8 cellular contexts compared by ENCODE assay signal in genomic region chr10:110005716-110006115, GRCh38. TPM values are rescaled to one million over a fixed set of nuclear protein-coding genes. Genes with fewer than 3 reads are reported as not detected.
DNase-seq lines count a peak whose midpoint lies in the region; ATAC-seq and TF ChIP-seq lines count a peak whose summit lies in the region.

No MANE protein-coding gene starts in this region.

- TF ChIP-seq EP300 in upper lobe of left lung (IDR thresholded peaks at IDR 0.05) = no peak

- H3K4me3 ChIP-seq in A673 (ENCODE audit: low read depth, low read length, poor library complexity, severe bottlenecking) (peak overlapping the region; percentile 95), mammary epithelial cell (replicated peaks in 1 of 3; ENCODE audit: insufficient read depth in 1 of 3, low read depth in 2 of 3, low read length in 3 of 3) (peak overlapping the region in 2 of 3 experiments; percentile 2), right lobe of liver (peak overlapping the region in 2 of 3 donors; percentile 2 to 10), upper lobe of left lung (peak overlapping the region in 3 of 4 donors; percentile 74 to 92 (median 89))

- peaks cover 24% of the 10 kb centered on the region for H3K79me2 ChIP-seq in mammary epithelial cell (ENCODE audit: insufficient read depth, low read length)

- intact Hi-C loops in A673 (cut with micrococcal nuclease; ENCODE audit: unreplicated experiment) (loop anchor here (2.0 to 5.0 kb wide), 3 partner anchors 77 to 221 kb away; no protein-coding TSS in a partner anchor), mammary epithelial cell (cut with micrococcal nuclease) (loop anchor here (2.0 to 10.0 kb wide), 6 partner anchors 27 to 269 kb away; no protein-coding TSS in a partner anchor), right lobe of liver (cut with DNase I) (no loop called here)

- H2AFZ ChIP-seq in mammary epithelial cell (ENCODE audit: low read depth, low read length) = peak overlapping the region; percentile 61

- dilution Hi-C loops in mammary epithelial cell (cut with HindIII; ENCODE audit: low sequenced_read_pairs) = no loop called here

- H3K27me3 ChIP-seq in A673 (replicated peaks; ENCODE audit: insufficient read depth, low read depth, low read length, poor library complexity) (no peaks in the 10 kb centered on the region), mammary epithelial cell (ENCODE audit: insufficient read depth, low read length) (no peaks in the 10 kb centered on the region), right lobe of liver (no peaks in the 10 kb centered on the region), upper lobe of left lung (no peaks in the 10 kb centered on the region)

- POLR2A ChIA-PET in A673 (lab: Charles Lee; ENCODE audit: low non-redundant PET) = no interaction called here

- H3K9me3 ChIP-seq in A673 (ENCODE audit: low read depth, low read length, poor library complexity, severe bottlenecking) (no peaks in the 10 kb centered on the region), mammary epithelial cell (replicated peaks; ENCODE audit: insufficient read depth, low read length) (no peaks in the 10 kb centered on the region), right lobe of liver (no peaks in the 10 kb centered on the region), upper lobe of left lung (no peaks in the 10 kb centered on the region)

- H3K4me2 ChIP-seq in mammary epithelial cell (ENCODE audit: insufficient read depth, low read depth, low read length) = peak overlapping the region; percentile 94

- BruUV-seq in A673 (replicated peaks; lab: Mats Ljungman, UMichigan) (no TSS peak), mammary epithelial cell (replicated peaks; lab: Mats Ljungman, UMichigan) (no TSS peak)

- TF ChIP-seq POLR2A in right lobe of liver (IDR thresholded peaks at IDR 0.05) (no peak), upper lobe of left lung (IDR thresholded peaks at IDR 0.05) (peak in 1 of 4 donors; percentile 38)

- H3K27ac ChIP-seq in A673 (ENCODE audit: low read depth, low read length, poor library complexity, severe bottlenecking) = peak overlapping the region; percentile 6
- no peak overlapping the region for H3K27ac ChIP-seq in mammary epithelial cell (ENCODE audit: insufficient read depth, low read depth, low read length)
- no peak overlapping the region for H3K27ac ChIP-seq in right lobe of liver
- H3K27ac ChIP-seq in upper lobe of left lung = peak overlapping the region; percentile 6 to 96 (median 92)

- in situ Hi-C loops in mammary epithelial cell (cut with MboI; ENCODE audit: low sequenced_read_pairs in 2 of 2) = no loop called here

- ATAC-seq in right lobe of liver (no peak), upper lobe of left lung (ENCODE audit: low FRiP score in 2 of 2) (peak in 1 of 2 donors; percentile 20), GM19467 (IDR thresholded peaks at IDR 0.05; ENCODE audit: unreplicated experiment) (no peak), GM21528 (IDR thresholded peaks at IDR 0.05; ENCODE audit: low FRiP score, unreplicated experiment) (no peak), HG03460 (IDR thresholded peaks at IDR 0.05; ENCODE audit: unreplicated experiment) (no peak)

- TF ChIP-seq CTCF in A673 (conservative IDR thresholded peaks at IDR 0.05; ENCODE audit: low read depth, low read length) (no peak), mammary epithelial cell (conservative IDR thresholded peaks at IDR 0.05 in 1 of 2, IDR thresholded peaks at IDR 0.05 in 1 of 2; ENCODE audit: extremely low read depth in 1 of 2, insufficient read depth in 1 of 2, low read depth in 1 of 2, low read length in 2 of 2) (no peak), right lobe of liver (IDR thresholded peaks at IDR 0.05) (no peak), upper lobe of left lung (IDR thresholded peaks at IDR 0.05) (no peak)

- H3K4me1 ChIP-seq in A673 (ENCODE audit: insufficient read depth, low read length, poor library complexity, severe bottlenecking) (peaks cover 33% of the 10 kb centered on the region), mammary epithelial cell (ENCODE audit: insufficient read depth, low read length) (peaks cover 24% of the 10 kb centered on the region), right lobe of liver (peaks cover 0 to 18% (median 9%) of the 10 kb centered on the region in 4 donors), upper lobe of left lung (peaks cover 17 to 44% (median 26%) of the 10 kb centered on the region in 4 donors)

- CTCF ChIA-PET in A673 (lab: Charles Lee) (no interaction called here), mammary epithelial cell (lab: Charles Lee; ENCODE audit: low non-redundant PET) (no interaction called here)

- H3K36me3 ChIP-seq in A673 (ENCODE audit: insufficient read depth, low read length, poor library complexity, severe bottlenecking) = no peaks in the 10 kb centered on the region
- H3K36me3 ChIP-seq in mammary epithelial cell (ENCODE audit: insufficient read depth, low read length) = no peaks in the 10 kb centered on the region
- no peaks in the 10 kb centered on the region for H3K36me3 ChIP-seq in right lobe of liver
- no peaks in the 10 kb centered on the region for H3K36me3 ChIP-seq in upper lobe of left lung

- WGBS in mammary epithelial cell (ENCODE audit: low coverage, missing lambda C conversion rate) = 36% methylated on average over 4 of the region's 8 CpGs
- WGBS in right lobe of liver (ENCODE audit: insufficient coverage, low coverage, low lambda C conversion rate, missing lambda C conversion rate) = 4% methylated on average over 8 of the region's 8 CpGs
- WGBS in upper lobe of left lung, 2 donors = 51 to 57% methylated on average over 8 of the region's 8 CpGs

- no peaks in the 10 kb centered on the region for H4K20me1 ChIP-seq in mammary epithelial cell (ENCODE audit: insufficient read depth, low read length)

- no peak overlapping the region for H3K9ac ChIP-seq in mammary epithelial cell (ENCODE audit: insufficient read depth, low read length)

- peak; percentile 74 for DNase-seq in A673 (ENCODE audit: low spot score)
- peak; percentile 40 for DNase-seq in HT1080 (ENCODE audit: low read depth)
- DNase-seq in mammary epithelial cell = peak; percentile 22
- peak in 1 of 3 donors; percentile 31 for DNase-seq in right lobe of liver
- peak; percentile 40 to 86 for DNase-seq in upper lobe of left lung

RNA-seq across cellular contexts. Expression of gene ADD3, which starts 2.1 kb away (rescaled TPM):
- total RNA-seq in A673 (2021) = 80.5 and 82.9 TPM in 2 replicates
- total RNA-seq in HT1080 (2014; rRNA removed; shearing (Covaris generic)) = 22.5 and 25.8 TPM in 2 replicates
- 13.5 and 17.0 TPM in 2 replicates for polyA plus RNA-seq in HT1080 (2015; cell fraction: cytosol; rRNA removed)
- 52.7 and 167 TPM in 2 replicates for polyA plus RNA-seq in HT1080 (2015; cell fraction: nucleus; rRNA removed)
- total RNA-seq in mammary epithelial cell = 10 to 100 TPM; 24.8 to 67.5 TPM
- polyA plus RNA-seq in mammary epithelial cell = 102 TPM
- 15.7 TPM for polyA minus RNA-seq in mammary epithelial cell
- total RNA-seq in right lobe of liver = 10 to 100 TPM; 11.7 to 71.3 (median 16.2) TPM
- 100 to 1,000 TPM in 2 of 6 donors, 10 to 100 TPM in 4; 34.1 to 229 (median 61.0) TPM for total RNA-seq in upper lobe of left lung

Comparison
In these comparisons a context has a peak if more than half of its experiments do, and no peak if none do; other contexts are left out.
1. H3K27ac ChIP-seq: peak in A673 (single experiment) and upper lobe of left lung (4 of 4); none in mammary epithelial cell (single experiment) and right lobe of liver (0 of 3).
2. H3K4me3 ChIP-seq: peak in every context shown above with its lines; median percentile 95 in A673; 89 in upper lobe of left lung; 6 in right lobe of liver; 2 in mammary epithelial cell.
3. intact Hi-C loops: an anchor here in A673 (2.0 to 5.0 kb wide) and mammary epithelial cell (2.0 to 10.0 kb wide); none called in right lobe of liver.